In the genomic region with DNA sequence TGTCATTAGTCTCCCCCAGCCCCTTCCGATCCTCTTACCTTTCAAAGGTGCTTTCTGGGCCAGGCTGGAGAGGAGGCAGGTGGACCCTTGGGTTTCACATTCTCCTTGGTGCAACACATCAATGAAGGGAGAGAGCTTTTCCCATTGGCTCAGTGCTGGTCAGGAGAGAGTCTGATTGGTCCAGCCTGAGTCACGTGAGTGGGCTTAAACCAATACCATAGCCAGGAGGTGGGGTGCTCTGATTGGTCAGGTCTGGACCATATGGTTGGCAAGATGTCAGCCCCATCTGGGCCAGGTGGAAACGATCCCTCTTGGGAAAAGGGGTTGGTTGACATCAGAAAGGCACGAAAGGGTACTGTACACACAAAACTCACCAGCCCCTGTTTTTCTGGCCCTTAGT, we compare ENCODE assay signal across 23 cellular contexts. TPM values are rescaled to one million over a fixed set of nuclear protein-coding genes. Genes with fewer than 3 reads are reported as not detected.
DNase-seq lines count a peak whose midpoint lies in the region; ATAC-seq, FAIRE-seq and TF ChIP-seq lines count a peak whose summit lies in the region.
"Had no signal": no experiment of that assay in that cellular context is flagged by ENCODE, and none has a peak within 500 bp of the region (broad histone marks: within the 10 kb centered on the region; RNA-seq: fewer than 3 reads in every experiment).

No MANE protein-coding gene starts in this region.

- POLR2A ChIA-PET in K562 (lab: Yijun Ruan, JAX) = no interaction called here

- H3K4me2 ChIP-seq in K562 (ENCODE audit: insufficient read depth, low read length) = no peak overlapping the region

- H4K20me1 ChIP-seq in K562 (replicated peaks; ENCODE audit: control insufficient read depth, insufficient read depth, low read length) = no peaks in the 10 kb centered on the region

- in situ Hi-C loops in K562 (cut with MboI) = no loop called here

- H3K4me3 ChIP-seq in K562 (no peak overlapping the region), MG63 (no peak overlapping the region)
- H3K4me3 ChIP-seq: breast epithelium, gastroesophageal sphincter, HAP-1, right lobe of liver had no signal

- peak; percentile 48 for ATAC-seq in stimulated activated naive CD8-positive, alpha-beta T cell treated with anti-CD3 and anti-CD28 coated beads, Interleukin-15, amount 100 ng/mL, for 72 hours
- ATAC-seq in stimulated activated naive CD8-positive, alpha-beta T cell treated with anti-CD3 and anti-CD28 coated beads, Interleukin-15, Interleukin-2, amounts not matched to agents 100 U/mL and 50 U/mL, for 24 hours = no peak
- peak; percentile 84 for ATAC-seq in K562
- ATAC-seq: activated T-cell treated with anti-CD3 and anti-CD28 coated beads, Interleukin-2, amount 50 U/mL, for 72 hours; gastroesophageal sphincter; right lobe of liver had no signal

- peak overlapping the region in 1 of 2 donors; percentile 76 for H3K27ac Mint-ChIP-seq in stimulated activated naive CD8-positive, alpha-beta T cell treated with anti-CD3 and anti-CD28 coated beads, Interleukin-15, amount 100 ng/mL, for 72 hours
- no peak overlapping the region for H3K27ac Mint-ChIP-seq in chondrocyte (ENCODE audit: unreplicated experiment)
- H3K27ac Mint-ChIP-seq: activated T-cell treated with anti-CD3 and anti-CD28 coated beads, Interleukin-2, amount 50 U/mL, for 72 hours had no signal

- H3K27me3 Mint-ChIP-seq in stimulated activated naive CD8-positive, alpha-beta T cell treated with anti-CD3 and anti-CD28 coated beads, Interleukin-15, amount 100 ng/mL, for 72 hours = no peaks in the 10 kb centered on the region
- H3K27me3 Mint-ChIP-seq in chondrocyte (ENCODE audit: low read depth) = peaks cover 16% of the 10 kb centered on the region

- no peaks in the 10 kb centered on the region for H3K4me1 ChIP-seq in K562 (replicated peaks in 1 of 2; ENCODE audit: control insufficient read depth in 2 of 2, insufficient read depth in 2 of 2, low read length in 2 of 2)
- H3K4me1 ChIP-seq: Caco-2, HAP-1, right lobe of liver had no signal

- TF ChIP-seq RAD21 in K562 (CRISPR knock-in tag; conservative IDR thresholded peaks at IDR 0.05 in 1 of 2, IDR thresholded peaks at IDR 0.05 in 1 of 2) = no peak

- WGBS in K562 (ENCODE audit: insufficient coverage, low coverage, missing lambda C conversion rate) = 1% methylated on average over 4 of the region's 4 CpGs

- H3K4me1 Mint-ChIP-seq in stimulated activated naive CD8-positive, alpha-beta T cell treated with anti-CD3 and anti-CD28 coated beads, Interleukin-15, amount 100 ng/mL, for 72 hours = peaks cover 19% of the 10 kb centered on the region
- peaks cover 11% of the 10 kb centered on the region for H3K4me1 Mint-ChIP-seq in chondrocyte (ENCODE audit: low read depth)

- no TSS peak for BruUV-seq in K562 (replicated peaks; lab: Mats Ljungman, UMichigan)

- DNase-seq in stimulated activated naive CD8-positive, alpha-beta T cell treated with anti-CD3 and anti-CD28 coated beads, Interleukin-15, amount 100 ng/mL, for 72 hours = no peak
- DNase-seq in stimulated activated naive CD8-positive, alpha-beta T cell treated with anti-CD3 and anti-CD28 coated beads, Interleukin-15, Interleukin-2, amounts not matched to agents 100 U/mL and 50 U/mL, for 24 hours = no peak
- peak; percentile 36 for DNase-seq in NCI-H446 treated with DMSO at 0.1 percent for 48 hours (lab: John Stamatoyannopoulos, UW)
- peak; percentile 34 to 85 (median 82) for DNase-seq in K562 (ENCODE audit: extremely low read depth in 1 of 4, low spot score in 3 of 4)
- no peak for DNase-seq in activated gamma-delta T cell treated with Interleukin-2 at 50 U/mL for 16 hours
- no peak for DNase-seq in occipital lobe (lab: John Stamatoyannopoulos, UW)
- no peak for DNase-seq in MG63
- DNase-seq in chondrocyte (ENCODE audit: low spot score) = no peak
- DNase-seq: activated CD4-positive, alpha-beta T cell treated with anti-CD3 and anti-CD28 coated beads, Interleukin-2, amount 50 U/mL, for 1 hour; activated T-cell treated with anti-CD3 and anti-CD28 coated beads, Interleukin-2, amount 50 U/mL, for 72 hours; AML-193; Caco-2; GF-D8; mesenchymal stem cell; NCI-H2081; right lobe of liver; SIG-M5; T-helper 9 cell had no signal

- H2AFZ ChIP-seq in K562 (ENCODE audit: low read depth, low read length) = no peak overlapping the region

- H3K79me2 ChIP-seq in K562 (ENCODE audit: control insufficient read depth, insufficient read depth, low read length) = no peaks in the 10 kb centered on the region

- CTCF ChIA-PET in K562 (lab: Yijun Ruan, JAX; ENCODE audit: low intra/inter-chr PET ratio) = no interaction called here

- H3K36me3 Mint-ChIP-seq in chondrocyte (ENCODE audit: low read depth) = no peaks in the 10 kb centered on the region

- TF ChIP-seq EP300 in K562 (IDR thresholded peaks at IDR 0.05; ENCODE audit: low read length) = no peak

- H3K27ac ChIP-seq in K562 (ENCODE audit: extremely low read depth, low read depth, low read length) = no peak overlapping the region
- H3K27ac ChIP-seq: breast epithelium, gastroesophageal sphincter, right lobe of liver had no signal

- TF ChIP-seq CTCF in K562 (IDR thresholded peaks at IDR 0.05 in 2 of 3, conservative IDR thresholded peaks at IDR 0.05 in 1 of 3; ENCODE audit: insufficient read depth in 2 of 3, low read depth in 1 of 3, low read length in 3 of 3) = no peak
- no peak for TF ChIP-seq CTCF in chondrocyte (IDR thresholded peaks at IDR 0.05)

- TF ChIP-seq POLR2A in K562 (conservative IDR thresholded peaks at IDR 0.05) = no peak

- no peaks in the 10 kb centered on the region for H3K9me1 ChIP-seq in K562 (ENCODE audit: control insufficient read depth, insufficient read depth, low read length)

- no peaks in the 10 kb centered on the region for H3K36me3 ChIP-seq in K562 (ENCODE audit: control insufficient read depth, insufficient read depth, low read length)
- no peaks in the 10 kb centered on the region for H3K36me3 ChIP-seq in MG63
- H3K36me3 ChIP-seq: breast epithelium, gastroesophageal sphincter, HAP-1, right lobe of liver had no signal

- H3K27me3 ChIP-seq in K562 (ENCODE audit: control insufficient read depth in 2 of 2, insufficient read depth in 2 of 2, low read length in 2 of 2) (peaks cover 24 to 36% of the 10 kb centered on the region in 2 experiments; a peak in 4 of 5 replicates), MG63 (peaks cover 10% of the 10 kb centered on the region)
- H3K27me3 ChIP-seq: breast epithelium, gastroesophageal sphincter, right lobe of liver had no signal

- H3K9me3 ChIP-seq in K562 (replicated peaks; ENCODE audit: control insufficient read depth, insufficient read depth, low read depth, low read length) (no peaks in the 10 kb centered on the region), MG63 (no peaks in the 10 kb centered on the region)
- H3K9me3 ChIP-seq: breast epithelium, Caco-2, gastroesophageal sphincter, HAP-1, right lobe of liver had no signal

- no peak for FAIRE-seq in K562 (lab: Jason Lieb, UNC)
- FAIRE-seq: HTR-8/SVneo had no signal

- intact Hi-C loops in K562 (cut with micrococcal nuclease) = no loop called here

- peak overlapping the region in 1 of 2 donors; percentile 43 for H3K4me3 Mint-ChIP-seq in stimulated activated naive CD8-positive, alpha-beta T cell treated with anti-CD3 and anti-CD28 coated beads, Interleukin-15, amount 100 ng/mL, for 72 hours
- no peak overlapping the region for H3K4me3 Mint-ChIP-seq in chondrocyte (ENCODE audit: unreplicated experiment)
- H3K4me3 Mint-ChIP-seq: activated T-cell treated with anti-CD3 and anti-CD28 coated beads, Interleukin-2, amount 50 U/mL, for 72 hours had no signal

- no peaks in the 10 kb centered on the region for H3K9me3 Mint-ChIP-seq in stimulated activated naive CD8-positive, alpha-beta T cell treated with anti-CD3 and anti-CD28 coated beads, Interleukin-15, amount 100 ng/mL, for 72 hours
- peaks cover 7% of the 10 kb centered on the region for H3K9me3 Mint-ChIP-seq in chondrocyte (ENCODE audit: low read depth)
- H3K9me3 Mint-ChIP-seq: activated T-cell treated with anti-CD3 and anti-CD28 coated beads, Interleukin-2, amount 50 U/mL, for 72 hours had no signal

- no peak overlapping the region for H3K9ac ChIP-seq in K562 (ENCODE audit: insufficient read depth in 1 of 2, low read depth in 2 of 2, low read length in 2 of 2)

TF ChIP-seq in K562, 482 proteins besides CTCF, POLR2A, EP300 and RAD21 (continues in another document):
- TF ChIP-seq, protein P1, sequence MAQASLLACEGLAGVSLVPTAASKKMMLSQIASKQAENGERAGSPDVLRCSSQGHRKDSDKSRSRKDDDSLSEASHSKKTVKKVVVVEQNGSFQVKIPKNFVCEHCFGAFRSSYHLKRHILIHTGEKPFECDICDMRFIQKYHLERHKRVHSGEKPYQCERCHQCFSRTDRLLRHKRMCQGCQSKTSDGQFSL (CRISPR knock-in tag; IDR thresholded peaks at IDR 0.05) = no peak
- TF ChIP-seq, protein P1 (tag; IDR thresholded peaks at IDR 0.05) = no peak
- TF ChIP-seq HEY1 (CRISPR knock-in tag; IDR thresholded peaks at IDR 0.05; ENCODE audit: borderline replicate concordance) (no peak), KHSRP (IDR thresholded peaks at IDR 0.05) (no peak), RBM25 (IDR thresholded peaks at IDR 0.05; ENCODE audit: low read depth, low read length, severe bottlenecking) (peak; percentile 21)

RNA-seq across cellular contexts. Expression of a gene that starts 44.8 kb away (rescaled TPM):
- not detected in 2 replicates for total RNA-seq in K562 (2011; cell fraction: chromatin; rRNA removed; ENCODE audit: low replicate concordance)
- total RNA-seq in K562 (2011; cell fraction: nucleolus; rRNA removed) = not detected in 2 replicates
- not detected in 2 replicates for total RNA-seq in K562 (2011; cell fraction: nucleoplasm; rRNA removed)
- total RNA-seq in K562 (2014; rRNA removed) = 0.12 TPM in 1 of 2 replicates, not detected in the other
- not detected in 2 replicates for total RNA-seq in K562 (2014; rRNA removed; fragmentation: Illumina TruSeq; extraction: Trizol)
- 0.04 and 0.08 TPM in 2 replicates for total RNA-seq in K562 (2015; rRNA removed; fragmentation: Illumina TruSeq; extraction: Trizol)
- total RNA-seq in K562 (2021) = 0.07 and 0.09 TPM in 2 replicates
- polyA plus RNA-seq in K562 (2011; rRNA removed) = not detected in 2 replicates
- not detected in 2 replicates for polyA plus RNA-seq in K562 (2011; cell fraction: cytosol; rRNA removed)
- polyA plus RNA-seq in K562 (2011; cell fraction: nucleus; rRNA removed) = not detected in 2 replicates
- polyA plus RNA-seq in K562 (2012) = 0.07 TPM in 1 of 2 replicates, not detected in the other
- polyA plus RNA-seq in K562 (2014; fragmentation: Illumina TruSeq; extraction: Trizol) = not detected in 2 replicates
- not detected for polyA plus RNA-seq in K562 (2014; fragmentation: Nextera tagmentation; extraction: Ambion mirVana)
- not detected in 2 replicates for polyA plus RNA-seq in K562 (2014; rRNA removed)
- polyA minus RNA-seq in K562 (2011; rRNA and poly(A)+ RNA removed) = not detected in 2 replicates
- not detected in 2 replicates for polyA minus RNA-seq in K562 (2011; cell fraction: cytosol; rRNA and poly(A)+ RNA removed)
- polyA minus RNA-seq in K562 (2011; cell fraction: nucleus; rRNA and poly(A)+ RNA removed) = not detected in 2 replicates
- total RNA-seq in occipital lobe = 16.1 TPM
- total RNA-seq in MG63 (2014; rRNA removed; shearing (Covaris generic); ENCODE audit: low replicate concordance) = 0.82 and 1.9 TPM in 2 replicates
- total RNA-seq in chondrocyte = 0.51 to 1.6 TPM (median 1.6 TPM) in 3 replicates
- total RNA-seq: Caco-2, epithelial cell of proximal tubule had no signal

Comparison
In these comparisons a context has a peak if more than half of its experiments do, and no peak if none do; other contexts are left out.
1. DNase-seq: peak in NCI-H446 treated with DMSO at 0.1 percent for 48 hours (single experiment) and K562 (4 of 4); none in stimulated activated naive CD8-positive, alpha-beta T cell treated with anti-CD3 and anti-CD28 coated beads, Interleukin-15, amount 100 ng/mL, for 72 hours (0 of 2), stimulated activated naive CD8-positive, alpha-beta T cell treated with anti-CD3 and anti-CD28 coated beads, Interleukin-15, Interleukin-2, amounts not matched to agents 100 U/mL and 50 U/mL, for 24 hours (single experiment), activated gamma-delta T cell treated with Interleukin-2 at 50 U/mL for 16 hours (single experiment), occipital lobe (single experiment), MG63 (single experiment) and chondrocyte (single experiment).